In genomic region chr1:10821388-10821787, GRCh38 we compare ENCODE assay signal across 23 cellular contexts.
"Had no signal": no experiment of that assay in that cellular context is flagged by ENCODE, and none has a peak within 500 bp of the region (broad histone marks: within the 10 kb centered on the region; RNA-seq: fewer than 3 reads in every experiment).

No MANE protein-coding gene starts in this region.

- H3K9me3 ChIP-seq: lower lobe of right lung, neutrophil, pancreas, sigmoid colon, testis, tibial artery had no signal

- H3K36me3 ChIP-seq: lower lobe of right lung, neutrophil, pancreas, sigmoid colon, tibial artery had no signal

- H3K36me3 Mint-ChIP-seq: memory B cell, natural killer cell, type B pancreatic cell had no signal

- H3K79me2 ChIP-seq: hepatocyte had no signal

- H3K27ac Mint-ChIP-seq: memory B cell; natural killer cell; stimulated activated effector memory CD8-positive, alpha-beta T cell treated with anti-CD3 and anti-CD28 coated beads, Interleukin-12 subunit alpha, Interleukin-12 subunit beta, amount 100 ng/mL, for 72 hours; type B pancreatic cell had no signal

- DNase-seq: cerebellar nuclear complex; cortex of kidney; effector memory CD8-positive, alpha-beta T cell; erythroblast; left colon; left ventricle myocardium superior; lower lobe of right lung; natural killer cell; pancreas; retina; sigmoid colon; stimulated activated CD4-positive, alpha-beta T cell treated with anti-CD3 and anti-CD28 coated beads, Interleukin-2, amount 100 ng/mL, for 24 hours; stimulated activated CD4-positive, alpha-beta T cell treated with anti-CD3 and anti-CD28 coated beads, Interleukin-4, amount 100 ng/mL, for 24 hours; stimulated activated naive CD8-positive, alpha-beta T cell treated with anti-CD3 and anti-CD28 coated beads, Interleukin-15, Interleukin-2, amounts not matched to agents 100 U/mL and 50 U/mL, for 24 hours; substantia nigra; testis; tibial artery had no signal

- H3K27me3 ChIP-seq: hepatocyte, pancreas, testis had no signal

- H3K4me2 ChIP-seq: hepatocyte had no signal

- H3K9me3 Mint-ChIP-seq: effector memory CD8-positive, alpha-beta T cell; memory B cell; natural killer cell; neural crest cell; stimulated activated effector memory CD8-positive, alpha-beta T cell treated with anti-CD3 and anti-CD28 coated beads, Interleukin-12 subunit alpha, Interleukin-12 subunit beta, amount 100 ng/mL, for 72 hours; type B pancreatic cell had no signal

- H3K4me1 ChIP-seq: lower lobe of right lung, sigmoid colon, testis, tibial artery had no signal

- H3K4me3 ChIP-seq: hepatocyte, lower lobe of right lung, pancreas, sigmoid colon, testis, tibial artery had no signal

- H2AFZ ChIP-seq: hepatocyte had no signal

- ATAC-seq: effector memory CD8-positive, alpha-beta T cell; left colon; lower lobe of right lung; natural killer cell; pancreas; stimulated activated effector memory CD8-positive, alpha-beta T cell treated with anti-CD3 and anti-CD28 coated beads, Interleukin-12 subunit alpha, Interleukin-12 subunit beta, amount 100 ng/mL, for 72 hours; stimulated activated naive CD8-positive, alpha-beta T cell treated with anti-CD3 and anti-CD28 coated beads, Interleukin-15, Interleukin-2, amounts not matched to agents 100 U/mL and 50 U/mL, for 24 hours had no signal

- H3K4me3 Mint-ChIP-seq: effector memory CD8-positive, alpha-beta T cell; memory B cell; natural killer cell; neural crest cell; stimulated activated effector memory CD8-positive, alpha-beta T cell treated with anti-CD3 and anti-CD28 coated beads, Interleukin-12 subunit alpha, Interleukin-12 subunit beta, amount 100 ng/mL, for 72 hours; type B pancreatic cell had no signal

- H3K4me1 Mint-ChIP-seq: memory B cell; natural killer cell; neural crest cell; stimulated activated effector memory CD8-positive, alpha-beta T cell treated with anti-CD3 and anti-CD28 coated beads, Interleukin-12 subunit alpha, Interleukin-12 subunit beta, amount 100 ng/mL, for 72 hours had no signal

- H3K27ac ChIP-seq: hepatocyte, lower lobe of right lung, neutrophil, pancreas, sigmoid colon, testis, tibial artery had no signal
